8 cellular contexts compared by ENCODE assay signal in genomic region chr21:45293214-45293725, GRCh38. TPM values are rescaled to one million over a fixed set of nuclear protein-coding genes. Genes with fewer than 3 reads are reported as not detected.
DNase-seq lines count a peak whose midpoint lies in the region; ATAC-seq and TF ChIP-seq lines count a peak whose summit lies in the region.

No MANE protein-coding gene starts in this region.

- peak overlapping the region in 2 of 3 donors; percentile 40 to 77 for H3K27ac Mint-ChIP-seq in CD4-positive, CD25-positive, alpha-beta regulatory T cell
- H3K27ac Mint-ChIP-seq in activated CD4-positive, alpha-beta T cell treated with anti-CD3 and anti-CD28 coated beads for 36 hours = no peak overlapping the region

- TF ChIP-seq CTCF in gastrocnemius medialis (IDR thresholded peaks at IDR 0.05 in 4 of 5, conservative IDR thresholded peaks at IDR 0.05 in 1 of 5) = no peak
- TF ChIP-seq CTCF in foreskin keratinocyte (conservative IDR thresholded peaks at IDR 0.05) = no peak
- TF ChIP-seq CTCF in GM20000 (IDR thresholded peaks at IDR 0.05; ENCODE audit: extremely low read depth, missing control alignments) = no peak

- in situ Hi-C loops in gastrocnemius medialis (cut with MboI; ENCODE audit: low sequenced_read_pairs in 4 of 4) = loop anchor here (10.0 to 25.0 kb wide), 3 partner anchors 144 to 356 kb away; partner anchors contain the start of gene SLX9 (in 1 of the 4)

- DNase-seq in CD4-positive, CD25-positive, alpha-beta regulatory T cell = no peak
- DNase-seq in amniotic epithelial cell (ENCODE audit: low read depth) (peak; percentile 40), iPS-NIHi7 (ENCODE audit: extremely low spot score) (peak; percentile 7), gastrocnemius medialis (no peak), foreskin keratinocyte (no peak), NCI-H1417 treated with DMSO at 0.1 percent for 48 hours (lab: John Stamatoyannopoulos, UW) (no peak), GM20000 (ENCODE audit: low spot score) (no peak)
- DNase-seq in activated CD4-positive, alpha-beta T cell treated with anti-CD3 and anti-CD28 coated beads for 36 hours = no peak

- CTCF ChIA-PET in activated CD4-positive, alpha-beta T cell treated with anti-CD3 and anti-CD28 coated beads for 36 hours (lab: Charles Lee) = interaction anchor here (0.5 to 1.8 kb wide), 17 partner anchors 9 to 628 kb away, joined by 3 to 10 read pairs (median 4); no protein-coding TSS in a partner anchor

- POLR2A ChIA-PET in activated CD4-positive, alpha-beta T cell treated with anti-CD3 and anti-CD28 coated beads for 36 hours (lab: Charles Lee) = no interaction called here

- H3K4me1 ChIP-seq in CD4-positive, CD25-positive, alpha-beta regulatory T cell (ENCODE audit: control insufficient read depth, insufficient read depth, low read length, poor library complexity, severe bottlenecking) = peaks cover 23% of the 10 kb centered on the region
- H3K4me1 ChIP-seq in gastrocnemius medialis (peaks cover 40 to 44% of the 10 kb centered on the region in 2 donors), foreskin keratinocyte (peaks cover 7% of the 10 kb centered on the region)

- no peaks in the 10 kb centered on the region for H3K36me3 Mint-ChIP-seq in CD4-positive, CD25-positive, alpha-beta regulatory T cell
- no peaks in the 10 kb centered on the region for H3K36me3 Mint-ChIP-seq in activated CD4-positive, alpha-beta T cell treated with anti-CD3 and anti-CD28 coated beads for 36 hours (ENCODE audit: low read depth)

- no peak overlapping the region for H3K4me3 ChIP-seq in CD4-positive, CD25-positive, alpha-beta regulatory T cell (ENCODE audit: low read depth, low read length)
- H3K4me3 ChIP-seq in gastrocnemius medialis = no peak overlapping the region

- TF ChIP-seq POLR2A in gastrocnemius medialis (IDR thresholded peaks at IDR 0.05) = no peak

- H3K27ac ChIP-seq in CD4-positive, CD25-positive, alpha-beta regulatory T cell (ENCODE audit: insufficient read depth, low read length, poor library complexity, severe bottlenecking) = no peak overlapping the region
- H3K27ac ChIP-seq in gastrocnemius medialis = peak overlapping the region; percentile 80 to 86 (median 83)
- no peak overlapping the region for H3K27ac ChIP-seq in foreskin keratinocyte

- H3K4me3 Mint-ChIP-seq in CD4-positive, CD25-positive, alpha-beta regulatory T cell = no peak overlapping the region
- H3K4me3 Mint-ChIP-seq in activated CD4-positive, alpha-beta T cell treated with anti-CD3 and anti-CD28 coated beads for 36 hours = no peak overlapping the region

- intact Hi-C loops in gastrocnemius medialis (cut with DNase I; ENCODE audit: low total_unique reads) = no loop called here
- intact Hi-C loops in activated CD4-positive, alpha-beta T cell treated with anti-CD3 and anti-CD28 coated beads for 36 hours (cut with DNase I, micrococcal nuclease) = no loop called here

- H3K36me3 ChIP-seq in CD4-positive, CD25-positive, alpha-beta regulatory T cell (ENCODE audit: control insufficient read depth, insufficient read depth, low read length) = no peaks in the 10 kb centered on the region
- H3K36me3 ChIP-seq in gastrocnemius medialis = no peaks in the 10 kb centered on the region

- no peaks in the 10 kb centered on the region for H3K9me3 Mint-ChIP-seq in CD4-positive, CD25-positive, alpha-beta regulatory T cell
- no peaks in the 10 kb centered on the region for H3K9me3 Mint-ChIP-seq in activated CD4-positive, alpha-beta T cell treated with anti-CD3 and anti-CD28 coated beads for 36 hours (ENCODE audit: low read depth)

- ATAC-seq in CD4-positive, CD25-positive, alpha-beta regulatory T cell (ENCODE audit: low read depth in 2 of 2) = no peak
- ATAC-seq in gastrocnemius medialis = no peak
- ATAC-seq in foreskin keratinocyte = no peak
- ATAC-seq in activated CD4-positive, alpha-beta T cell treated with anti-CD3 and anti-CD28 coated beads for 36 hours = no peak

- H3K9me3 ChIP-seq in CD4-positive, CD25-positive, alpha-beta regulatory T cell (ENCODE audit: control insufficient read depth in 2 of 2, low read length in 2 of 2) = no peaks in the 10 kb centered on the region
- no peaks in the 10 kb centered on the region for H3K9me3 ChIP-seq in gastrocnemius medialis

- H3K27me3 ChIP-seq in CD4-positive, CD25-positive, alpha-beta regulatory T cell (ENCODE audit: control insufficient read depth, insufficient read depth, low read length) = no peaks in the 10 kb centered on the region
- H3K27me3 ChIP-seq in gastrocnemius medialis (peaks cover 9 to 22% (median 20%) of the 10 kb centered on the region in 3 donors), foreskin keratinocyte (no peaks in the 10 kb centered on the region)

- peaks cover 7% of the 10 kb centered on the region for H3K27me3 Mint-ChIP-seq in CD4-positive, CD25-positive, alpha-beta regulatory T cell
- no peaks in the 10 kb centered on the region for H3K27me3 Mint-ChIP-seq in activated CD4-positive, alpha-beta T cell treated with anti-CD3 and anti-CD28 coated beads for 36 hours

- H3K4me1 Mint-ChIP-seq in CD4-positive, CD25-positive, alpha-beta regulatory T cell = peaks cover 10 to 39% (median 22%) of the 10 kb centered on the region in 4 donors
- peaks cover 24% of the 10 kb centered on the region for H3K4me1 Mint-ChIP-seq in activated CD4-positive, alpha-beta T cell treated with anti-CD3 and anti-CD28 coated beads for 36 hours

RNA-seq across cellular contexts. Expression of gene POFUT2, which starts 5.6 kb away (rescaled TPM):
- total RNA-seq in CD4-positive, CD25-positive, alpha-beta regulatory T cell = 55.6 TPM
- polyA plus RNA-seq in CD4-positive, CD25-positive, alpha-beta regulatory T cell = 1 to 10 TPM; 2.6 to 4.7 (median 3.2) TPM
- 10 to 100 TPM in 1 of 4 donors, 1 to 10 TPM in 3; 4.8 to 11.0 (median 5.9) TPM for total RNA-seq in gastrocnemius medialis
- total RNA-seq in foreskin keratinocyte = 15.6 and 18.3 TPM in 2 replicates
- 12.2 and 13.3 TPM in 2 replicates for polyA plus RNA-seq in foreskin keratinocyte
- 10 to 100 TPM; 14.7 to 14.9 TPM for total RNA-seq in activated CD4-positive, alpha-beta T cell treated with anti-CD3 and anti-CD28 coated beads for 36 hours

Comparison
In these comparisons a context has a peak if more than half of its experiments do, and no peak if none do; other contexts are left out.
1. DNase-seq: peak in amniotic epithelial cell (single experiment) and iPS-NIHi7 (single experiment); none in CD4-positive, CD25-positive, alpha-beta regulatory T cell (0 of 3), gastrocnemius medialis (0 of 2), foreskin keratinocyte (0 of 2), activated CD4-positive, alpha-beta T cell treated with anti-CD3 and anti-CD28 coated beads for 36 hours (single experiment), NCI-H1417 treated with DMSO at 0.1 percent for 48 hours (single experiment) and GM20000 (single experiment).
2. H3K27ac ChIP-seq: peak in gastrocnemius medialis (4 of 4); none in CD4-positive, CD25-positive, alpha-beta regulatory T cell (single experiment) and foreskin keratinocyte (single experiment).